In the genomic region with DNA sequence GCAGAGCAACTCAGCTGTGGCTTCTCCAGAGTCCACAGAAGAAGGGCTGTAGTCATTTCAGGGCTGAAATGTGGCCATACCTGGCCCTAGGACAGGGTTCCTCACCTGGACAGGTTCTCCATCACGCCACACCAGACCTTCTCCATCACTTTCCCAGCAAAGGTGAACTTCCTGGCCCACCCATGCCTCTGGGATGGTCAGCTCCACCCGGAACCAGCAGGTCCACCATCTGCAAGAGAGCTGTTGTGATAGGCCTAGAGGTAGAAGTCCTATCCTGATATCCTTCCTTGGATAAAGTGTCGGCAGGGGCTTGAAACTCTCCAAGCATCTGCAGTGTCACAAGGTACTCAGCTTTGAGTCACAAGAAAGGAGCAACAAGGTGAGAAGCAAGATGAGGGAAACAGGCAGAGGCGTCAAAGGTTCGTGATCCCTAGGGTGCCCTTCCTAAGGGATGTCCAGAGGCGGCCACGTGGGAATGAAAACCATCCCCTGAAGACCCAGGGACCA, we compare ENCODE assay signal across 8 cellular contexts.
DNase-seq lines count a peak whose midpoint lies in the region; TF ChIP-seq lines count a peak whose summit lies in the region.

No MANE protein-coding gene starts in this region.

- peaks cover 9% of the 10 kb centered on the region for H3K4me1 ChIP-seq in HUES48 (ENCODE audit: control insufficient read depth, insufficient read depth, low read length)
- peaks cover 18% of the 10 kb centered on the region in 2 donors for H3K4me1 ChIP-seq in mucosa of rectum (ENCODE audit: control insufficient read depth in 2 of 2, insufficient read depth in 2 of 2, low read length in 2 of 2)

- H3K9me3 ChIP-seq in HUES48 (ENCODE audit: control insufficient read depth, insufficient read depth, low read length) (no peaks in the 10 kb centered on the region), mucosa of rectum (ENCODE audit: control insufficient read depth in 2 of 2, low read length in 2 of 2) (no peaks in the 10 kb centered on the region)

- TF ChIP-seq CTCF in 22Rv1 (IDR thresholded peaks at IDR 0.05) (no peak), cardiac fibroblast (IDR thresholded peaks at IDR 0.05; ENCODE audit: low read depth, low read length) (no peak), GM20000 (IDR thresholded peaks at IDR 0.05; ENCODE audit: extremely low read depth, missing control alignments) (no peak)

- H3K4me3 ChIP-seq in HUES48 (ENCODE audit: low read depth, low read length) (peak overlapping the region; percentile 84; the same call in 1 of the 2 replicates), cardiac fibroblast (replicated peaks in 1 of 2; ENCODE audit: low read depth in 2 of 2, low read length in 2 of 2) (peak overlapping the region; percentile 84 to 89), mucosa of rectum (ENCODE audit: low read length in 2 of 2) (peak overlapping the region; percentile 90 to 91)

- H3K27me3 ChIP-seq in HUES48 (ENCODE audit: control insufficient read depth, insufficient read depth, low read length) (no peaks in the 10 kb centered on the region), mucosa of rectum (ENCODE audit: control insufficient read depth in 2 of 2, insufficient read depth in 2 of 2, low read length in 2 of 2) (no peaks in the 10 kb centered on the region)

- DNase-seq in cardiac fibroblast (ENCODE audit: low read depth in 2 of 2) (no peak), HuH-7.5 (ENCODE audit: low spot score) (no peak), islet precursor cell (no peak), GM20000 (ENCODE audit: low spot score) (no peak), T1000 (lab: John Stamatoyannopoulos, UW) (no peak)

- H3K9ac ChIP-seq in HUES48 (ENCODE audit: low read depth, low read length) (no peak overlapping the region), mucosa of rectum (ENCODE audit: low read depth in 1 of 2, low read length in 2 of 2) (peak overlapping the region in 1 of 2 donors; percentile 90)

- H3K27ac ChIP-seq in 22Rv1 (peak overlapping the region; percentile 98), HUES48 (ENCODE audit: low read depth, low read length) (no peak overlapping the region), mucosa of rectum (ENCODE audit: low read depth in 2 of 2, low read length in 2 of 2) (peak overlapping the region; percentile 99 to 100)

- H3K36me3 ChIP-seq in HUES48 (ENCODE audit: control insufficient read depth, insufficient read depth, low read length) (peaks cover 59% of the 10 kb centered on the region), mucosa of rectum (ENCODE audit: control insufficient read depth in 2 of 2, insufficient read depth in 2 of 2, low read length in 2 of 2) (peaks cover 30 to 52% of the 10 kb centered on the region in 2 donors)
